9 cellular contexts compared by ENCODE assay signal in the genomic region with DNA sequence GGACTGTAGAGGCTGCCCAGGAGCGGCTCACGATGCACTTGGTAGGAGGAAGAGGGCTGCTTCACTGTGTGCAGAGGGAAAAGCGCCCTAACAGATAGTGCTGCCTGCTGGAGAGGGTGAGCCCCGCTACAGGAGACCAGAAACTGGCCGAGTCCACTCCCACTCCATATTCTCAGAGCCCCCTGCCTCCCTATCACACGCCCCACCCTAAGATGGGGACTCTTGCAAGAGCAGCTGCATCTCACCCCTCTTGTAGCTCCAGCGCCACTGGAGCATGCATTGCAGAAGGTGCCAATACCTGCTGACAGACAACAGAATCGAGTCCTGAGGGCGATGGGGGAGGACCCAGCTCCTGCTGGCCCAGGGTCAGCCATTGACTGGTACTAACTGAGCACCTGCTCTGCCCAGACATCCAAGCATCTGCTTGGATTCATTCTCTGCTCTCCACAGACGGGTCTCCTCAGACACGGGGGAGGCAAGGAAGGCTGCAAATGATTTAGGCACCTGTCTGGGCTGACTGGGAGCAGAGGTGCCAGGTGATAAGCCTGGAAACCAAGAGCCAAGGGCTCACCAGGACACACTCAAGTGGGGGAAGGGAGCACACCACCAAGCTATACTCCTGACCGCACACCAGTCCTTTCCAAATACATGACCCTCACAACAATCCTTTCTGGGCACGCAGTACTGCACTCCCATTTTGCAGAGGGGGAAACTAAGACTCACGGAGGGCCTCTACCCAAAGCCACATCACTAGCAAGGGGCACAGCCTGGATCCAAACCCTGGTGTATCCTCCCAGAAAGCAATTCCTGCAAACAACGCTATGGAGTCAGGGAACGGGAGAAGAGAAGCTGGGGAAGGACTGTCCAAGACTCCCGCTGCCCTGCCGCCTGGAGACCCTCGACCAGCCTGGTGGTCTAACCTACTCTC. TPM values are rescaled to one million over a fixed set of nuclear protein-coding genes. Genes with fewer than 3 reads are reported as not detected.
DNase-seq lines count a peak whose midpoint lies in the region; ATAC-seq and TF ChIP-seq lines count a peak whose summit lies in the region.
"Had no signal": no experiment of that assay in that cellular context is flagged by ENCODE, and none has a peak within 500 bp of the region (broad histone marks: within the 10 kb centered on the region; RNA-seq: fewer than 3 reads in every experiment).

No MANE protein-coding gene starts in this region.

- no peaks in the 10 kb centered on the region for H3K36me3 Mint-ChIP-seq in progenitor cell of endocrine pancreas (ENCODE audit: insufficient read depth)

- no peak for ATAC-seq in GM18519 (IDR thresholded peaks at IDR 0.05; ENCODE audit: low FRiP score, unreplicated experiment)
- ATAC-seq: esophagus mucosa had no signal

- H3K4me3 Mint-ChIP-seq in progenitor cell of endocrine pancreas (ENCODE audit: low read depth), result peak overlapping the region; percentile 86

- H3K4me1 ChIP-seq in ES-I3 (ENCODE audit: insufficient read depth, low read length) (peaks cover 12% of the 10 kb centered on the region), Peyer's patch (peaks cover 0 to 31% (median 11%) of the 10 kb centered on the region in 4 donors)

- DNase-seq in Peyer's patch, result no peak
- DNase-seq in erythroblast (lab: John Stamatoyannopoulos, UW), result peak; percentile 14 to 31
- no peak for DNase-seq in progenitor cell of endocrine pancreas (ENCODE audit: low spot score, unreplicated experiment)
- no peak for DNase-seq in NCI-H2196 (lab: John Stamatoyannopoulos, UW; ENCODE audit: unreplicated experiment)
- DNase-seq in NAMALWA (ENCODE audit: low spot score), result no peak
- DNase-seq in NCI-H1417 (lab: John Stamatoyannopoulos, UW), result no peak

- peak overlapping the region; percentile 79 to 99 (median 93) for H3K4me3 ChIP-seq in Peyer's patch

- H3K36me3 ChIP-seq in ES-I3 (ENCODE audit: insufficient read depth, low read length) (no peaks in the 10 kb centered on the region), Peyer's patch (no peaks in the 10 kb centered on the region)

- H3K9me3 ChIP-seq in ES-I3 (ENCODE audit: control insufficient read depth, insufficient read depth, low read length), result no peaks in the 10 kb centered on the region
- H3K9me3 ChIP-seq in Peyer's patch, result no peaks in the 10 kb centered on the region

- TF ChIP-seq POLR2A in Peyer's patch (IDR thresholded peaks at IDR 0.05), result no peak
- no peak for TF ChIP-seq POLR2A in erythroblast (IDR thresholded peaks at IDR 0.05; ENCODE audit: low read length)

- H3K9me3 Mint-ChIP-seq in progenitor cell of endocrine pancreas (ENCODE audit: low read depth), result no peaks in the 10 kb centered on the region

- peak overlapping the region; percentile 89; the same call in 1 of the 2 replicates for H3K9ac ChIP-seq in ES-I3 (ENCODE audit: low read depth, low read length)

- peaks cover 23% of the 10 kb centered on the region for H3K4me1 Mint-ChIP-seq in progenitor cell of endocrine pancreas (ENCODE audit: low read depth)

- H3K27me3 ChIP-seq in Peyer's patch, result no peaks in the 10 kb centered on the region

- H3K27ac Mint-ChIP-seq in progenitor cell of endocrine pancreas, result peak overlapping the region; percentile 79

- H3K27ac ChIP-seq in Peyer's patch, result peak overlapping the region in 3 of 4 donors; percentile 53 to 87 (median 69)

- no peaks in the 10 kb centered on the region for H3K27me3 Mint-ChIP-seq in progenitor cell of endocrine pancreas

- TF ChIP-seq CTCF in Peyer's patch (IDR thresholded peaks at IDR 0.05) (no peak), progenitor cell of endocrine pancreas (IDR thresholded peaks at IDR 0.05; ENCODE audit: unreplicated experiment) (no peak)

RNA-seq across cellular contexts. Expression of gene BICD2, which starts 1.6 kb away (rescaled TPM):
- 10 to 100 TPM in 2 of 4 donors, 1 to 10 TPM in 2; 4.2 to 41.3 (median 8.8) TPM for total RNA-seq in Peyer's patch
- total RNA-seq in progenitor cell of endocrine pancreas, result 24.6 and 25.5 TPM in 2 replicates

Comparison
In these comparisons a context has a peak if more than half of its experiments do, and no peak if none do; other contexts are left out.
1. DNase-seq: peak in erythroblast (2 of 2); none in Peyer's patch (0 of 3), progenitor cell of endocrine pancreas (single experiment), NCI-H2196 (single experiment), NAMALWA (single experiment) and NCI-H1417 (0 of 3).